ENCODE assay signal across 20 cellular contexts in genomic region chr20:35472209-35472608, GRCh38. TPM values are rescaled to one million over a fixed set of nuclear protein-coding genes. Genes with fewer than 3 reads are reported as not detected.
"Had no signal": no experiment of that assay in that cellular context is flagged by ENCODE, and none has a peak within 500 bp of the region (broad histone marks: within the 10 kb centered on the region; RNA-seq: fewer than 3 reads in every experiment).

No MANE protein-coding gene starts in this region.

- H3K27me3 Mint-ChIP-seq: progenitor cell of endocrine pancreas had no signal

- FAIRE-seq: bronchial epithelial cell, endometrium had no signal

- H3K9me3 ChIP-seq: ascending aorta, testis had no signal

- H3K27ac ChIP-seq: ascending aorta, testis had no signal

- DNase-seq: activated CD4-positive, alpha-beta T cell treated with anti-CD3 and anti-CD28 coated beads, Interleukin-2, amount 50 U/mL, for 1 hour; activated CD4-positive, CD25-positive, alpha-beta regulatory T cell; activated gamma-delta T cell; activated T-cell treated with anti-CD3 and anti-CD28 coated beads, Interleukin-2, amount 50 U/mL, for 1 hour; hypothalamus; nucleus accumbens; stimulated activated CD4-positive, alpha-beta T cell treated with anti-CD3 and anti-CD28 coated beads, Interleukin-2, amount 100 ng/mL, for 24 hours; stimulated activated naive CD8-positive, alpha-beta T cell treated with anti-CD3 and anti-CD28 coated beads, Interleukin-15, Interleukin-2, amounts not matched to agents 100 U/mL and 50 U/mL, for 24 hours; testis had no signal

- H3K27me3 ChIP-seq: ascending aorta, testis had no signal

- ATAC-seq: esophagus mucosa; sciatic nerve; stimulated activated naive CD8-positive, alpha-beta T cell treated with anti-CD3 and anti-CD28 coated beads, Interleukin-15, Interleukin-2, amounts not matched to agents 100 U/mL and 50 U/mL, for 24 hours had no signal

- H3K4me1 ChIP-seq: ascending aorta, testis had no signal

- H3K27ac Mint-ChIP-seq: progenitor cell of endocrine pancreas had no signal

- H3K4me3 ChIP-seq: ascending aorta, testis had no signal

RNA-seq across cellular contexts. Expression of gene GDF5, which starts 34.2 kb away (rescaled TPM):
- total RNA-seq: dermis microvascular lymphatic vessel endothelial cell, esophagus mucosa, progenitor cell of endocrine pancreas had no signal

RNA-seq across cellular contexts. Expression of gene C20orf173, which starts 57.2 kb away (rescaled TPM):
- total RNA-seq: ascending aorta; bronchial epithelial cell; chondrocyte; dermis microvascular lymphatic vessel endothelial cell; esophagus mucosa; lower leg skin; progenitor cell of endocrine pancreas; sciatic nerve; T-helper 1 cell treated with Interleukin-12 subunit alpha and Interleukin-12 subunit beta and Interleukin-4 antibody, amounts not matched to agents 30 ng/mL and 1 ng/mL, for 36 hours; urinary bladder had no signal
- polyA plus RNA-seq: urinary bladder had no signal
